Comparison of ENCODE assay signal across 1 cellular context in the genomic region with DNA sequence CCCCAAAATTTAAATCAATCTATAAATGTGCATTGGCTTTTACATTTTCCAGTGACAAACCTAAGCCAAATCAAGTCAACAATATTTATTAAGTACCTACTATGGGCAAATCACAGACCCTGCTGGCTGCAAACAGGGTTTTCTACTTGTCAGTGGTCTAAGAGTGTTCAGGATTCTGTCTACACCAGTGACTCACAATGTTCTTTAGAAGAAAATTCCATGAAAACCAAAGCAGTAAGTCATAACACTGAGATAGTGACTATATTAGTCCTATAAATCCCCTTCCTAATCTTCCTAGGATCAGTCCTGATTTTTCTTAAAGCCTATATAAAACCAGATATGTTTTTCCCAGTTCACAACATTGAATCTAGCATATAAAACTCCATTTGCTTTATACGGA.
TF ChIP-seq lines count a peak whose summit lies in the region.

No MANE protein-coding gene starts in this region.

TF ChIP-seq in IMR-90, 13 proteins besides CTCF, POLR2A, EP300 and RAD21:
- TF ChIP-seq MXI1 (IDR thresholded peaks at IDR 0.05; ENCODE audit: borderline replicate concordance, low read depth, low read length) (no peak), FOS (IDR thresholded peaks at IDR 0.05; ENCODE audit: low read depth, low read length) (peak; percentile 59)
